Comparison of ENCODE assay signal across 8 cellular contexts in genomic region chr11:65111159-65111536, GRCh38. TPM values are rescaled to one million over a fixed set of nuclear protein-coding genes. Genes with fewer than 3 reads are reported as not detected.
DNase-seq lines count a peak whose midpoint lies in the region; ATAC-seq and TF ChIP-seq lines count a peak whose summit lies in the region.

No MANE protein-coding gene starts in this region.

- no peaks in the 10 kb centered on the region for H3K9me2 ChIP-seq in OCI-LY1 (ENCODE audit: low read depth, low read length)

- H3K27me3 ChIP-seq in Caco-2 (replicated peaks; ENCODE audit: control insufficient read depth, insufficient read depth, low read length) (no peaks in the 10 kb centered on the region), OCI-LY1 (ENCODE audit: insufficient read depth, low read length) (no peaks in the 10 kb centered on the region), esophagus muscularis mucosa (no peaks in the 10 kb centered on the region)

- H3K4me3 ChIP-seq in Caco-2 (ENCODE audit: low read depth, low read length), result no peak overlapping the region
- peak overlapping the region; percentile 75 for H3K4me3 ChIP-seq in OCI-LY1 (ENCODE audit: low read depth, low read length, poor library complexity, severe bottlenecking)
- H3K4me3 ChIP-seq in esophagus muscularis mucosa, result peak overlapping the region; percentile 52 to 65 (median 58)

- peak overlapping the region; percentile 92 for H3K27ac Mint-ChIP-seq in Caco-2 (ENCODE audit: unreplicated experiment)

- H3F3A ChIP-seq in OCI-LY1 (ENCODE audit: insufficient read depth, low read length), result 0 out of 2 replicates have a peak, but pooled peaks cover 5% of the 10 kb centered on the region

- peak overlapping the region; percentile 55 for H3K27ac ChIP-seq in OCI-LY1 (ENCODE audit: low read depth, low read length, poor library complexity, severe bottlenecking)
- H3K27ac ChIP-seq in esophagus muscularis mucosa (replicated peaks in 1 of 4), result peak overlapping the region; percentile 77 to 87 (median 84)

- CTCF ChIA-PET in Caco-2 (lab: Charles Lee), result interaction anchor here (0.9 to 2.4 kb wide), 10 partner anchors 9 to 300 kb away, joined by 3 to 14 read pairs (median 5); partner anchors contain the start of genes FAU, MRPL49 and SYVN1

- H3K36me3 Mint-ChIP-seq in Caco-2 (ENCODE audit: insufficient read depth, unreplicated experiment), result peaks cover 65% of the 10 kb centered on the region

- H3K9ac ChIP-seq in OCI-LY1 (ENCODE audit: low read length), result no peak overlapping the region

- H3K27me3 Mint-ChIP-seq in Caco-2 (ENCODE audit: insufficient read depth, unreplicated experiment), result no peaks in the 10 kb centered on the region

- peaks cover 6% of the 10 kb centered on the region for H3K4me1 Mint-ChIP-seq in Caco-2 (ENCODE audit: low read depth, unreplicated experiment)

- BruUV-seq in Caco-2 (replicated peaks; lab: Mats Ljungman, UMichigan), result no TSS peak

- DNase-seq in Caco-2 (no peak), esophagus muscularis mucosa (ENCODE audit: extremely low spot score) (no peak), sciatic nerve (ENCODE audit: low spot score) (no peak), NCI-H345 (lab: John Stamatoyannopoulos, UW) (no peak), AML-193 (lab: John Stamatoyannopoulos, UW) (no peak)
- no peak for DNase-seq in stimulated activated naive CD8-positive, alpha-beta T cell treated with anti-CD3 and anti-CD28 coated beads, Interleukin-15, Interleukin-2, amounts not matched to agents 100 U/mL and 50 U/mL, for 24 hours

- H3K4me2 ChIP-seq in OCI-LY1 (ENCODE audit: low read length), result peak overlapping the region; percentile 90

- POLR2A ChIA-PET in Caco-2 (lab: Charles Lee), result interaction anchor here (0.6 to 2.3 kb wide), 18 partner anchors 10 to 333 kb away, joined by 3 to 37 read pairs (median 4); partner anchors contain the start of genes ARL2, CAPN1, CDC42BPG and FAU

- H2AFZ ChIP-seq in OCI-LY1 (ENCODE audit: low read length), result no peak overlapping the region

- TF ChIP-seq CTCF in Caco-2 (IDR thresholded peaks at IDR 0.05; ENCODE audit: insufficient read depth in 1 of 2, low read depth in 1 of 2, low read length in 1 of 2, severe bottlenecking in 1 of 2, unreplicated experiment in 1 of 2) (no peak), OCI-LY1 (IDR thresholded peaks at IDR 0.05; ENCODE audit: low read length) (no peak), esophagus muscularis mucosa (IDR thresholded peaks at IDR 0.05) (no peak)

- H3K9me3 ChIP-seq in Caco-2 (no peaks in the 10 kb centered on the region), OCI-LY1 (ENCODE audit: low read length) (no peaks in the 10 kb centered on the region), esophagus muscularis mucosa (no peaks in the 10 kb centered on the region)

- no peaks in the 10 kb centered on the region for H3K9me3 Mint-ChIP-seq in Caco-2 (ENCODE audit: unreplicated experiment)

- H3K4me3 Mint-ChIP-seq in Caco-2 (ENCODE audit: unreplicated experiment), result peak overlapping the region; percentile 96

- H4K20me1 ChIP-seq in OCI-LY1 (ENCODE audit: insufficient read depth, low read length), result no peaks in the 10 kb centered on the region

- no peaks in the 10 kb centered on the region for H3K79me2 ChIP-seq in OCI-LY1 (ENCODE audit: insufficient read depth, low read length)

- WGBS in esophagus muscularis mucosa, result 90% methylated on average over 7 of the region's 18 CpGs

- H3K4me1 ChIP-seq in Caco-2, result peaks cover 22% of the 10 kb centered on the region
- H3K4me1 ChIP-seq in OCI-LY1 (ENCODE audit: insufficient read depth, low read length, severe bottlenecking), result peaks cover 38% of the 10 kb centered on the region
- peaks cover 40 to 51% (median 44%) of the 10 kb centered on the region in 4 donors for H3K4me1 ChIP-seq in esophagus muscularis mucosa

- intact Hi-C loops in Caco-2 (cut with micrococcal nuclease; ENCODE audit: unreplicated experiment), result loop anchor here (2.0 to 10.0 kb wide), 2 partner anchors 70 to 336 kb away; partner anchors contain the start of genes CAPN1 and SF1
- intact Hi-C loops in esophagus muscularis mucosa (cut with DNase I), result loop anchor here (5.0 kb wide), 1 partner anchor 99 kb away; the partner anchor contains the start of gene ARL2
- intact Hi-C loops in sciatic nerve (cut with DNase I), result loop anchor here (10.0 kb wide), 2 partner anchors 96 to 186 kb away; partner anchors contain the start of genes ARL2 and PPP2R5B

- no peak for TF ChIP-seq POLR2A in esophagus muscularis mucosa (IDR thresholded peaks at IDR 0.05; ENCODE audit: low read depth)

- H3K36me3 ChIP-seq in Caco-2 (ENCODE audit: control insufficient read depth, insufficient read depth, low read length) (no peaks in the 10 kb centered on the region), OCI-LY1 (ENCODE audit: insufficient read depth, low read length) (peaks cover 34% of the 10 kb centered on the region), esophagus muscularis mucosa (peaks cover 20 to 52% (median 41%) of the 10 kb centered on the region in 4 donors)

- no peak for TF ChIP-seq EP300 in esophagus muscularis mucosa (IDR thresholded peaks at IDR 0.05)

- ATAC-seq in sciatic nerve (peak; percentile 1), GM18520 (IDR thresholded peaks at IDR 0.05; ENCODE audit: unreplicated experiment) (no peak)
- ATAC-seq in stimulated activated naive CD8-positive, alpha-beta T cell treated with anti-CD3 and anti-CD28 coated beads, Interleukin-15, Interleukin-2, amounts not matched to agents 100 U/mL and 50 U/mL, for 24 hours, result no peak

RNA-seq across cellular contexts. Expression of gene TM7SF2, which starts 0.5 kb away (rescaled TPM):
- total RNA-seq in Caco-2 (2022), result 62.9 and 73.8 TPM in 2 replicates
- 10 to 100 TPM in 3 of 4 donors, 1 to 10 TPM in 1; 8.8 to 17.2 (median 12.1) TPM for total RNA-seq in esophagus muscularis mucosa
- total RNA-seq in sciatic nerve, result 18.2 TPM

RNA-seq across cellular contexts. Expression of gene ZNHIT2, which starts 6.4 kb away (rescaled TPM):
- total RNA-seq in Caco-2 (2022) (12.2 and 14.7 TPM in 2 replicates), esophagus muscularis mucosa (10 to 100 TPM in 3 of 4 donors, 1 to 10 TPM in 1; 7.5 to 24.4 (median 18.0) TPM), sciatic nerve (6.8 TPM)

RNA-seq across cellular contexts. Expression of gene FAU, which starts 10.8 kb away (rescaled TPM):
- 918 and 972 TPM in 2 replicates for total RNA-seq in Caco-2 (2022)
- total RNA-seq in esophagus muscularis mucosa, result 1,000 to 10,000 TPM in 1 of 4 donors, 100 to 1,000 TPM in 3; 465 to 1,081 (median 716) TPM
- 722 TPM for total RNA-seq in sciatic nerve

RNA-seq across cellular contexts. Expression of gene MRPL49, which starts 11.0 kb away (rescaled TPM):
- 89.2 and 95.1 TPM in 2 replicates for total RNA-seq in Caco-2 (2022)
- total RNA-seq in esophagus muscularis mucosa, result 100 to 1,000 TPM in 2 of 4 donors, 10 to 100 TPM in 2; 76.2 to 113 (median 91.5) TPM
- total RNA-seq in sciatic nerve, result 32.1 TPM

RNA-seq across cellular contexts. Expression of gene VPS51, which starts 15.1 kb away (rescaled TPM):
- 147 and 158 TPM in 2 replicates for total RNA-seq in Caco-2 (2022)
- total RNA-seq in esophagus muscularis mucosa, result 100 to 1,000 TPM; 185 to 414 (median 237) TPM
- total RNA-seq in sciatic nerve, result 115 TPM
